In genomic region chr16:85173981-85174751, GRCh38 we compare ENCODE assay signal across 8 cellular contexts.
A peak's percentile ranks its signal among the peaks of the same experiment; 100 is the strongest.
DNase-seq lines count a peak whose midpoint lies in the region; ATAC-seq and TF ChIP-seq lines count a peak whose summit lies in the region.

No MANE protein-coding gene starts in this region.

- H3K9me3 ChIP-seq in HEK293 (ENCODE audit: control insufficient read depth, insufficient read depth, low read depth, low read length) (no peaks in the 10 kb centered on the region), SK-N-MC (ENCODE audit: low read depth, low read length) (no peaks in the 10 kb centered on the region), right atrium auricular region (no peaks in the 10 kb centered on the region), spleen (no peaks in the 10 kb centered on the region)

- POLR2A ChIA-PET in HEK293 (lab: Yijun Ruan, JAX): no interaction called here

- H3K27ac ChIP-seq in HEK293 (ENCODE audit: extremely low read depth, low read depth, low read length) (no peak overlapping the region; the same call in 1 of the 2 replicates), SK-N-MC (peak overlapping the region; percentile 64; the same call in 1 of the 2 replicates), right atrium auricular region (peak overlapping the region; percentile 2 to 48), spleen (peak overlapping the region in 7 of 8 donors; percentile 63 to 84 (median 73))

- H3K4me3 ChIP-seq in HEK293 (ENCODE audit: low read depth, low read length): no peak overlapping the region
- peak overlapping the region; percentile 69 for H3K4me3 ChIP-seq in SK-N-MC
- no peak overlapping the region for H3K4me3 ChIP-seq in right atrium auricular region
- H3K4me3 ChIP-seq in spleen: peak overlapping the region in 1 of 8 donors; percentile 69

- 56 to 70% (median 69%) methylated on average over 16 of the region's 16 CpGs for WGBS in spleen, 5 donors

- CTCF ChIA-PET in HEK293 (lab: Yijun Ruan, JAX): interaction anchor here (0.5 to 1.3 kb wide), 4 partner anchors 18 to 80 kb away, joined by 3 to 8 read pairs (median 4); no protein-coding TSS in a partner anchor

- H3K27me3 ChIP-seq in right atrium auricular region (no peaks in the 10 kb centered on the region), spleen (replicated peaks in 1 of 7) (peaks cover 0 to 76% (median 23%) of the 10 kb centered on the region in 7 donors)

- no peak for TF ChIP-seq POLR2A in spleen (IDR thresholded peaks at IDR 0.05)

- peaks cover 0 to 37% of the 10 kb centered on the region in 2 experiments; a peak in 1 of 3 replicates for H3K36me3 ChIP-seq in HEK293 (ENCODE audit: control insufficient read depth in 2 of 2, insufficient read depth in 1 of 2, low read length in 2 of 2)
- H3K36me3 ChIP-seq in SK-N-MC (ENCODE audit: insufficient read depth, low read length): no peaks in the 10 kb centered on the region
- H3K36me3 ChIP-seq in right atrium auricular region: no peaks in the 10 kb centered on the region
- no peaks in the 10 kb centered on the region for H3K36me3 ChIP-seq in spleen

- ATAC-seq in GM18870 (IDR thresholded peaks at IDR 0.05; ENCODE audit: unreplicated experiment): no peak

- DNase-seq in SK-N-MC (ENCODE audit: low read depth, low spot score) (no peak), right atrium auricular region (ENCODE audit: low spot score) (no peak), spleen (no peak), NOMO-1 (lab: John Stamatoyannopoulos, UW; ENCODE audit: unreplicated experiment in 2 of 2) (no peak), NOMO-1 treated with DMSO at 0.1 percent for 48 hours (lab: John Stamatoyannopoulos, UW; ENCODE audit: unreplicated experiment) (no peak), KG1 (lab: John Stamatoyannopoulos, UW) (no peak)

- peaks cover 9% of the 10 kb centered on the region for H3K4me1 ChIP-seq in HEK293 (ENCODE audit: control insufficient read depth, insufficient read depth, low read length)
- peaks cover 0 to 63% of the 10 kb centered on the region in 2 donors for H3K4me1 ChIP-seq in right atrium auricular region
- peaks cover 31 to 87% (median 69%) of the 10 kb centered on the region in 6 donors for H3K4me1 ChIP-seq in spleen

- intact Hi-C loops in spleen (cut with DNase I; ENCODE audit: low total_unique reads): no loop called here

- H3K9ac ChIP-seq in SK-N-MC (ENCODE audit: insufficient read length): no peak overlapping the region

- no peak; the same call in 1 of the 2 replicates for TF ChIP-seq CTCF in HEK293 (tag by site-specific recombination; IDR thresholded peaks at IDR 0.05)
- TF ChIP-seq CTCF in right atrium auricular region (IDR thresholded peaks at IDR 0.05): no peak
- no peak for TF ChIP-seq CTCF in spleen (IDR thresholded peaks at IDR 0.05 in 8 of 11, conservative IDR thresholded peaks at IDR 0.05 in 3 of 11)

TF ChIP-seq in HEK293, 187 proteins besides CTCF, POLR2A, EP300 and RAD21 (continues in another document):
- TF ChIP-seq ZNF174 (tag by site-specific recombination; IDR thresholded peaks at IDR 0.05) (no peak), GLIS2 (tag by site-specific recombination; IDR thresholded peaks at IDR 0.05) (peak; percentile 35; the same call in 1 of the 2 replicates), PRDM10 (tag by site-specific recombination; IDR thresholded peaks at IDR 0.05) (0 out of 2 replicates have a peak, but pooled peaks have one; percentile 38), SP3 (tag by site-specific recombination; IDR thresholded peaks at IDR 0.05) (no peak), ZBTB17 (tag by site-specific recombination; IDR thresholded peaks at IDR 0.05) (0 out of 2 replicates have a peak, but pooled peaks have one; percentile 18), ZNF791 (tag by site-specific recombination; IDR thresholded peaks at IDR 0.05) (no peak), KLF16 (tag by site-specific recombination; IDR thresholded peaks at IDR 0.05) (no peak), ZBTB11 (tag by site-specific recombination; conservative IDR thresholded peaks at IDR 0.05; ENCODE audit: low read depth) (peak; percentile 43; the same call in 1 of the 2 replicates), ZNF335 (tag by site-specific recombination; conservative IDR thresholded peaks at IDR 0.05) (peak; percentile 24; the same call in 1 of the 2 replicates), ZNF670 (tag by site-specific recombination; IDR thresholded peaks at IDR 0.05; ENCODE audit: low read depth) (no peak), IKZF3 (tag by site-specific recombination; IDR thresholded peaks at IDR 0.05) (peak; percentile 25; the same call in 1 of the 2 replicates), ZNF341 (tag by site-specific recombination; IDR thresholded peaks at IDR 0.05; ENCODE audit: low read depth) (peak; percentile 79), ZNF521 (tag by site-specific recombination; IDR thresholded peaks at IDR 0.05) (no peak), ZSCAN5A (tag by site-specific recombination; IDR thresholded peaks at IDR 0.05) (no peak), SCRT2 (tag by site-specific recombination; IDR thresholded peaks at IDR 0.05) (peak; percentile 25; the same call in 1 of the 2 replicates), ZFHX2 (tag by site-specific recombination; conservative IDR thresholded peaks at IDR 0.05) (peak; percentile 69), YY2 (tag by site-specific recombination; IDR thresholded peaks at IDR 0.05) (no peak), EGR2 (tag by site-specific recombination; IDR thresholded peaks at IDR 0.05; ENCODE audit: low read depth) (peak; percentile 43), ZNF433 (tag by site-specific recombination; IDR thresholded peaks at IDR 0.05; ENCODE audit: low read depth) (no peak), MZF1 (tag by site-specific recombination; IDR thresholded peaks at IDR 0.05; ENCODE audit: borderline replicate concordance) (peak; percentile 68; the same call in 1 of the 2 replicates), SP2 (tag by site-specific recombination; IDR thresholded peaks at IDR 0.05) (peak; percentile 35; the same call in 1 of the 2 replicates), ZNF324 (tag by site-specific recombination; IDR thresholded peaks at IDR 0.05) (no peak), ZNF155 (tag by site-specific recombination; IDR thresholded peaks at IDR 0.05) (no peak)
